ENCODE assay signal across 8 cellular contexts in the genomic region with DNA sequence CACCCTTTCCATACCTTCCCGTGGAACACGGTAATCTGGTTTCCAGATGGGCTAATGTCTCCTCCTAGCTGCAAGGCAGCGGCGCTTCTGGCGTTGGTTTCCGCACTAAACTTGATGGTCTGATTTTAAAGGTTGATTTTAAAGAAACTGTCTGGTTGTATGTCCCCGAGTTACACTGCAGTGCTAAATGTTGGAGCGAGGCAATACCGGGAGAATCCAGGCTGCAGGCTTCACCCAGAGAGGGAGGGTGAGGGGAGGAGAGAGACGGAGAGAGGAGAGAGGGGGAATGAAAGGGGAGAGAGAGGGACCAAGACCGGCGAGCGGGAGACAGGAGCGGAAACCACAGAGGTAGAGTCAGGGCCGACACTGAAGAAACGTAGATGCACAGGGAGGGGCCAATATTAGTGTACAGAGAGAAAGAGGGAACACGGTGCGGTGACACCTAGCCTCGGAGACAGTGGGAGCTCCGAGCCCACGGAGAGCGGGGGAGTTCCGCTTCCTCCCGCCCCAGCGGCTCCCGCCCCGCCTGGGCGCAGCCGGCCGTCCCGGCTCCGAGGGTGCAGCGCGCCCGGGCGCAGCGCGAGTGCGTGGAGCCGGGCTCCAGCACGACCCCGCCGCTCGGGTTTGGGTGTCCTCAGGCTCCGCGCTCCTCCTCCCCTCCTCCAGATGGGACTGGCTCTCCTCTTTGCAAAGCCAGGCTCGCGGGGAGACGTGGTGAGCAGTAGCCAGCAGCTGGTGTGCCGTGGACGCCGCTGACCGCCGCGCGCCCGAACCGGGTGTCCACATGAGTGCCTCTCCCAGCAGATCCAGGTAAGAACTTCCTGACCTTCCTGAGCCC.
DNase-seq lines count a peak whose midpoint lies in the region; ATAC-seq and TF ChIP-seq lines count a peak whose summit lies in the region.

No MANE protein-coding gene starts in this region.

- H3K79me2 ChIP-seq in OCI-LY7 (ENCODE audit: insufficient read depth, low read depth, low read length) = no peaks in the 10 kb centered on the region

- no peaks in the 10 kb centered on the region for H3K9me2 ChIP-seq in OCI-LY7 (ENCODE audit: insufficient read depth, low read length)

- POLR2A ChIA-PET in OCI-LY7 (lab: Charles Lee) = no interaction called here

- H3K27ac ChIP-seq in duodenal mucosa (ENCODE audit: low read depth, low read length) (no peak overlapping the region), muscle layer of colon (ENCODE audit: low read depth, low read length) (no peak overlapping the region), urinary bladder (ENCODE audit: low read depth) (no peak overlapping the region), OCI-LY7 (ENCODE audit: low read depth, low read length, poor library complexity, severe bottlenecking) (no peak overlapping the region)

- ATAC-seq in HG02884 (IDR thresholded peaks at IDR 0.05; ENCODE audit: unreplicated experiment) = peak; percentile 80

- intact Hi-C loops in OCI-LY7 (cut with micrococcal nuclease; ENCODE audit: unreplicated experiment) = no loop called here

- no peaks in the 10 kb centered on the region for H4K20me1 ChIP-seq in OCI-LY7 (ENCODE audit: insufficient read depth, low read length)

- H3K36me3 ChIP-seq in duodenal mucosa (ENCODE audit: control insufficient read depth in 1 of 2, insufficient read depth in 2 of 2, low read length in 2 of 2) (no peaks in the 10 kb centered on the region), muscle layer of colon (ENCODE audit: insufficient read depth, low read length) (no peaks in the 10 kb centered on the region), urinary bladder (ENCODE audit: insufficient read depth) (no peaks in the 10 kb centered on the region), OCI-LY7 (ENCODE audit: insufficient read depth, low read length) (no peaks in the 10 kb centered on the region)

- H3K27me3 ChIP-seq in duodenal mucosa (ENCODE audit: control insufficient read depth in 1 of 2, insufficient read depth in 2 of 2, low read length in 2 of 2) (peaks cover 36 to 47% of the 10 kb centered on the region in 2 donors), muscle layer of colon (ENCODE audit: control insufficient read depth in 1 of 2, insufficient read depth in 2 of 2, low read length in 2 of 2) (peaks cover 11 to 21% of the 10 kb centered on the region in 2 donors)

- peak; percentile 28 for TF ChIP-seq CTCF in GM10266 (IDR thresholded peaks at IDR 0.05; ENCODE audit: control insufficient read depth, insufficient read depth, low read depth, missing control alignments)
- no peak for TF ChIP-seq CTCF in OCI-LY7 (conservative IDR thresholded peaks at IDR 0.05; ENCODE audit: low read length)

- no peak overlapping the region for H2AFZ ChIP-seq in OCI-LY7 (ENCODE audit: low read length)

- H3K9me3 ChIP-seq in duodenal mucosa (ENCODE audit: control insufficient read depth in 1 of 2, low read length in 2 of 2) = no peaks in the 10 kb centered on the region
- H3K9me3 ChIP-seq in muscle layer of colon (ENCODE audit: low read length) = no peaks in the 10 kb centered on the region
- no peaks in the 10 kb centered on the region for H3K9me3 ChIP-seq in OCI-LY7 (ENCODE audit: low read length)

- H3K4me3 ChIP-seq in duodenal mucosa (ENCODE audit: low read depth in 1 of 2, low read length in 2 of 2) (peak overlapping the region; percentile 46 to 60), muscle layer of colon (ENCODE audit: low read depth in 1 of 2, low read length in 2 of 2) (peak overlapping the region; percentile 34 to 61), urinary bladder (ENCODE audit: low read depth, low read length) (peak overlapping the region; percentile 8), OCI-LY7 (ENCODE audit: low read depth, low read length, poor library complexity, severe bottlenecking) (no peak overlapping the region)

- no TSS peak for BruUV-seq in OCI-LY7 (replicated peaks; lab: Mats Ljungman, UMichigan)

- CTCF ChIA-PET in OCI-LY7 (lab: Charles Lee; ENCODE audit: unreplicated experiment) = no interaction called here

- no peak overlapping the region for H3K4me2 ChIP-seq in OCI-LY7 (ENCODE audit: low read length)

- H3K4me1 ChIP-seq in duodenal mucosa (ENCODE audit: control insufficient read depth in 1 of 2, insufficient read depth in 2 of 2, low read length in 2 of 2) (peaks cover 0 to 8% of the 10 kb centered on the region in 2 donors), muscle layer of colon (ENCODE audit: insufficient read depth, low read length) (peaks cover 11% of the 10 kb centered on the region), urinary bladder (ENCODE audit: insufficient read depth) (no peaks in the 10 kb centered on the region), OCI-LY7 (ENCODE audit: insufficient read depth, low read length, poor library complexity, severe bottlenecking) (peaks cover 18% of the 10 kb centered on the region)

- WGBS in urinary bladder = under 1% methylated on average over 58 of the region's 58 CpGs

- DNase-seq in GM10266 (ENCODE audit: extremely low spot score) (peak; percentile 78), SK-N-DZ (ENCODE audit: low spot score) (peak; percentile 23), OCI-LY7 (ENCODE audit: low spot score) (no peak), Kasumi-1 (lab: John Stamatoyannopoulos, UW) (no peak)

- H3K9ac ChIP-seq in duodenal mucosa (ENCODE audit: low read depth in 1 of 2, low read length in 2 of 2) (no peak overlapping the region), muscle layer of colon (ENCODE audit: low read length) (no peak overlapping the region)

Comparison
In these comparisons a context has a peak if more than half of its experiments do, and no peak if none do; other contexts are left out.
1. DNase-seq: peak in GM10266 (single experiment) and SK-N-DZ (single experiment); none in OCI-LY7 (single experiment) and Kasumi-1 (0 of 2).